10 cellular contexts compared by ENCODE assay signal in the genomic region with DNA sequence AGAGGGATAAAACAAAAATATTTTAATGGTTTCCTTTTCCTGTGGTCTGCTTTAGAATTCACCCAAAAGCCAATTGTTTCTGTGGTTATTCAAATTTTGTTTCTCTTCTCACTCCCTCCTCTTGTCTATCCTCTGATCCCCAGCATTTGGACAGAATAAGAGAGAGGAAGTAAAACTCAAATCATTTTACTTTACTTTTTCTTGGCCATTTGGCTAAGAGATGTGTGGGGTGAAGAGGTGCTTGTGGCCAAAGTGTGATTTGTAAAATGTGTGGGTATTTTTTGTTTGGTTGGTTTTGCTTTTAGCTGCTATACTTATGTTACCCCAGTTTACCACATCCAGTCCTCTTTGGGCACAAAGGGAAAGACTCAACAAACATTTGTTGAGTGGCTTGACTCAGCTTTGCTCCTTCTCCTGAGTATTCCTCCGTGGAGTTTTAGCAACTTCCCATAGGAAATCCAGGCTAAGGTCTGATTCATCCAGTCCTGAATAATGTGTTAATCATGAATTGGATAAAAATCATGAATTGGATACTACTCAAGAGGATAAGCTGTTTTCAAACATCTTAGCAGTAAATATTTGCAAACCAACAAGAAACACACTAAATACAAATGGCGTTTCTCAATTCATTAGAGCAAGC.
DNase-seq lines count a peak whose midpoint lies in the region; ATAC-seq, FAIRE-seq and TF ChIP-seq lines count a peak whose summit lies in the region.
"Had no signal": no experiment of that assay in that cellular context is flagged by ENCODE, and none has a peak within 500 bp of the region (broad histone marks: within the 10 kb centered on the region; RNA-seq: fewer than 3 reads in every experiment).

No MANE protein-coding gene starts in this region.

- H3K4me3 ChIP-seq in right atrium auricular region (no peak overlapping the region), astrocyte of the spinal cord (ENCODE audit: low read depth, low read length) (no peak overlapping the region)

- DNase-seq in left ventricle myocardium superior (no peak), right atrium auricular region (ENCODE audit: low spot score) (no peak), astrocyte of the spinal cord (ENCODE audit: low read depth, low spot score) (peak; percentile 37), NCI-H82 (lab: John Stamatoyannopoulos, UW) (no peak), urothelium cell line (ENCODE audit: low spot score) (no peak), SW480 (ENCODE audit: low spot score) (no peak)
- DNase-seq in activated CD4-positive, alpha-beta T cell treated with anti-CD3 and anti-CD28 coated beads for 4 hours: no peak
- DNase-seq: retina had no signal

- ATAC-seq in left ventricle myocardium superior: peak; percentile 39
- peak; percentile 92 for ATAC-seq in HG03139 (IDR thresholded peaks at IDR 0.05; ENCODE audit: unreplicated experiment)

- peaks cover 0 to 5% of the 10 kb centered on the region in 2 donors for H3K4me1 ChIP-seq in right atrium auricular region

- FAIRE-seq in urothelium cell line (lab: Jason Lieb, UNC): no peak
- FAIRE-seq: colon had no signal

- H3K27me3 ChIP-seq in right atrium auricular region: no peaks in the 10 kb centered on the region

- H3K36me3 ChIP-seq in right atrium auricular region: no peaks in the 10 kb centered on the region

- intact Hi-C loops in left ventricle myocardium superior (cut with micrococcal nuclease): no loop called here

- TF ChIP-seq CTCF in right atrium auricular region (IDR thresholded peaks at IDR 0.05): no peak
- TF ChIP-seq CTCF in astrocyte of the spinal cord (IDR thresholded peaks at IDR 0.05; ENCODE audit: low read depth, low read length): no peak

- in situ Hi-C loops in astrocyte of the spinal cord (cut with HindIII; ENCODE audit: low sequenced_read_pairs): no loop called here

- H3K9me3 ChIP-seq in right atrium auricular region: no peaks in the 10 kb centered on the region

- peak overlapping the region in 1 of 2 donors; percentile 48 for H3K27ac ChIP-seq in right atrium auricular region
